ENCODE assay signal across 9 cellular contexts in the genomic region with DNA sequence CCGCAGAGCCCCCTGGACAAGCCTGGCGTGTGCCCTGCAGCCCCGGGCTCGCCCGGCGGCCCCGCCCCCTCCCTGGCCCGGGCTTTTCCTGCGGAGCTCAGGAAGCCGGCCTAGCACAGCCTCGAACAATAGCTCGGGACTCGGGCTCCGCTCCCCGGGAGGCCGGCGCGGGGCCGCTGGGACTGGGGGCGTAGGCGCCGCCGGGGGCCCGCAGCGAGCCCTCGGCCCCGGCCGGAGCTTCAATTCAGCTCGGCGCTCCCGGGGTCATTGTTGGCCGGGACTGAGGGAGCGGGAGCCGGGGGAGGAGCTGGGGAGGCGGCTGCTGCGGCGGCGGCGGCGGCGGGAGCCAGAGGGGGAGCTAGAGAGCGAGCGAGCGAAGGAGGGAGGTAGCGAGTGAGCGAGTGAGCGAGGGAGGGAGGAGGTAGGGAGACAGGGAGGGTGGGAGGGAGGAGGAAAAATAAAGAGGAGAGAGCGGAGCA. TPM values are rescaled to one million over a fixed set of nuclear protein-coding genes. Genes with fewer than 3 reads are reported as not detected.
DNase-seq lines count a peak whose midpoint lies in the region; ATAC-seq, FAIRE-seq and TF ChIP-seq lines count a peak whose summit lies in the region.
"Had no signal": no experiment of that assay in that cellular context is flagged by ENCODE, and none has a peak within 500 bp of the region (broad histone marks: within the 10 kb centered on the region; RNA-seq: fewer than 3 reads in every experiment).

No MANE protein-coding gene starts in this region.

- H3K36me3 ChIP-seq in neuron (ENCODE audit: insufficient read depth, low read length), result no peaks in the 10 kb centered on the region

- no peaks in the 10 kb centered on the region for H3K27me3 ChIP-seq in neuron (ENCODE audit: insufficient read depth, low read length)

- peak overlapping the region; percentile 99 for H3K4me3 ChIP-seq in neuron (ENCODE audit: low read length)

- in situ Hi-C loops in Caki2 (cut with HindIII; ENCODE audit: low pct_unique_long_range_greater_than_20kb, low sequenced_read_pairs), result no loop called here

- peak overlapping the region; percentile 24 for H2AFZ ChIP-seq in neuron (ENCODE audit: low read depth, low read length)

- no peaks in the 10 kb centered on the region for H3K9me3 ChIP-seq in neuron (ENCODE audit: low read length)

- peak; percentile 77 for TF ChIP-seq CTCF in LNCAP (IDR thresholded peaks at IDR 0.05)

- FAIRE-seq in frontal cortex (lab: Jason Lieb, UNC), result no peak

- H3K4me1 ChIP-seq in neuron (ENCODE audit: insufficient read depth, low read length), result peaks cover 16% of the 10 kb centered on the region

- peak; percentile 92 for ATAC-seq in GM21737 (IDR thresholded peaks at IDR 0.05; ENCODE audit: unreplicated experiment)

- peak; percentile 80 for DNase-seq in Caki2 (ENCODE audit: low read depth)
- DNase-seq in SHP77 (lab: John Stamatoyannopoulos, UW), result peak; percentile 79 to 80
- DNase-seq in activated naive CD4-positive, alpha-beta T cell (lab: John Stamatoyannopoulos, UW), result peak in 3 of 4 experiments; percentile 16 to 49 (median 21)
- DNase-seq in frontal cortex (ENCODE audit: low spot score in 2 of 2), result peak; percentile 87
- peak; percentile 74 for DNase-seq in stromal cell of bone marrow (ENCODE audit: low read depth)

RNA-seq across cellular contexts. Expression of a gene that starts 0.2 kb away (rescaled TPM):
- 0.38 and 2.8 TPM in 2 replicates for total RNA-seq in Caki2 (2014; rRNA removed; shearing (Covaris generic); ENCODE audit: low replicate concordance)
- total RNA-seq in frontal cortex, result 141 TPM

RNA-seq across cellular contexts. Expression of a gene that starts 41.0 kb away (rescaled TPM):
- total RNA-seq in Caki2 (2014; rRNA removed; shearing (Covaris generic); ENCODE audit: low replicate concordance), result not detected in 2 replicates
- total RNA-seq in frontal cortex, result not detected
- total RNA-seq: activated CD8-positive, alpha-beta memory T cell treated with anti-CD3 and anti-CD28 coated beads for 36 hours had no signal

Comparison
In these comparisons a context has a peak if more than half of its experiments do, and no peak if none do; other contexts are left out.
1. Peak in every context shown above with its lines: DNase-seq, ATAC-seq and H3K4me3 ChIP-seq.
2. DNase-seq: peak in every context shown above with its lines; median percentile 87 in frontal cortex; 80 in Caki2; 80 in SHP77; 74 in stromal cell of bone marrow; 21 in activated naive CD4-positive, alpha-beta T cell.
3. RNA of a gene that starts 0.2 kb away (total RNA-seq): 141 TPM in frontal cortex (single experiment); 0.38 to 2.8 TPM in Caki2; every median in the first group is over 10 times any median in the second.